9 cellular contexts compared by ENCODE assay signal in genomic region chr9:127838375-127839078, GRCh38. TPM values are rescaled to one million over a fixed set of nuclear protein-coding genes. Genes with fewer than 3 reads are reported as not detected.
DNase-seq lines count a peak whose midpoint lies in the region; ATAC-seq, FAIRE-seq and TF ChIP-seq lines count a peak whose summit lies in the region.
"Had no signal": no experiment of that assay in that cellular context is flagged by ENCODE, and none has a peak within 500 bp of the region (broad histone marks: within the 10 kb centered on the region; RNA-seq: fewer than 3 reads in every experiment).

No MANE protein-coding gene starts in this region.

- H3K27ac Mint-ChIP-seq in astrocyte (ENCODE audit: unreplicated experiment), result peak overlapping the region; percentile 26

- no peaks in the 10 kb centered on the region for H3K36me3 Mint-ChIP-seq in astrocyte (ENCODE audit: low read depth, unreplicated experiment)
- H3K36me3 Mint-ChIP-seq: natural killer cell had no signal

- H2AFZ ChIP-seq in astrocyte (ENCODE audit: low read depth, low read length), result peak overlapping the region; percentile 43

- TF ChIP-seq CTCF in astrocyte (IDR thresholded peaks at IDR 0.05; ENCODE audit: insufficient read depth, low read depth, low read length) (no peak), gastrocnemius medialis (IDR thresholded peaks at IDR 0.05 in 4 of 5, conservative IDR thresholded peaks at IDR 0.05 in 1 of 5) (no peak)

- no peak overlapping the region for H3K4me3 Mint-ChIP-seq in astrocyte (ENCODE audit: unreplicated experiment)
- H3K4me3 Mint-ChIP-seq: natural killer cell had no signal

- TF ChIP-seq POLR2A in gastrocnemius medialis (IDR thresholded peaks at IDR 0.05), result peak in 1 of 2 donors; percentile 23

- H3K27me3 Mint-ChIP-seq in astrocyte (ENCODE audit: low read depth, unreplicated experiment), result no peaks in the 10 kb centered on the region

- H3K9me3 ChIP-seq in astrocyte (ENCODE audit: insufficient read depth, low read depth, low read length) (no peaks in the 10 kb centered on the region), right cardiac atrium (ENCODE audit: control insufficient read depth, low read length) (no peaks in the 10 kb centered on the region), gastrocnemius medialis (no peaks in the 10 kb centered on the region)

- peak overlapping the region; percentile 72 for H3K9ac ChIP-seq in astrocyte (ENCODE audit: low read length)

- WGBS in right cardiac atrium, result 22% methylated on average over 18 of the region's 18 CpGs

- peaks cover 26% of the 10 kb centered on the region for H3K79me2 ChIP-seq in astrocyte (ENCODE audit: insufficient read depth, low read length)

- H3K4me3 ChIP-seq in astrocyte (ENCODE audit: insufficient read depth, low read depth, low read length) (no peak overlapping the region), right cardiac atrium (ENCODE audit: low read length) (no peak overlapping the region), gastrocnemius medialis (no peak overlapping the region)

- intact Hi-C loops in right cardiac atrium (cut with DNase I) (no loop called here), gastrocnemius medialis (cut with DNase I; ENCODE audit: low total_unique reads) (no loop called here)

- no peaks in the 10 kb centered on the region for H3K36me3 ChIP-seq in astrocyte (ENCODE audit: insufficient read depth, low read length)
- H3K36me3 ChIP-seq in gastrocnemius medialis, result no peaks in the 10 kb centered on the region

- in situ Hi-C loops in gastrocnemius medialis (cut with MboI; ENCODE audit: low sequenced_read_pairs in 4 of 4), result no loop called here

- H3K9me3 Mint-ChIP-seq in astrocyte (ENCODE audit: unreplicated experiment), result no peaks in the 10 kb centered on the region
- H3K9me3 Mint-ChIP-seq: natural killer cell had no signal

- H3K27me3 ChIP-seq in astrocyte (ENCODE audit: insufficient read depth, low read length) (no peaks in the 10 kb centered on the region), right cardiac atrium (ENCODE audit: control insufficient read depth, insufficient read depth) (no peaks in the 10 kb centered on the region), gastrocnemius medialis (no peaks in the 10 kb centered on the region)

- DNase-seq in ELR (ENCODE audit: low read depth), result peak; percentile 99
- DNase-seq in astrocyte (ENCODE audit: low read depth), result peak; percentile 90
- peak; percentile 92 to 95 (median 93) for DNase-seq in right cardiac atrium
- DNase-seq in gastrocnemius medialis, result peak; percentile 43 to 56
- DNase-seq in NAMALWA (ENCODE audit: low spot score), result no peak
- DNase-seq in NK-92 (lab: John Stamatoyannopoulos, UW; ENCODE audit: unreplicated experiment), result no peak
- DNase-seq in SHP77 (lab: John Stamatoyannopoulos, UW), result no peak
- DNase-seq: natural killer cell had no signal

- peak overlapping the region; percentile 77 for H3K4me2 ChIP-seq in astrocyte (ENCODE audit: low read length)

- H3K4me1 ChIP-seq in astrocyte (ENCODE audit: insufficient read depth, low read length) (peaks cover 42% of the 10 kb centered on the region), right cardiac atrium (ENCODE audit: control insufficient read depth, insufficient read depth, low read length) (peaks cover 40% of the 10 kb centered on the region), gastrocnemius medialis (peaks cover 37 to 43% of the 10 kb centered on the region in 2 donors)

- peak; percentile 58 for FAIRE-seq in astrocyte (lab: Jason Lieb, UNC)

- peak; percentile 86 to 91 for ATAC-seq in right cardiac atrium
- peak; percentile 56 to 64 for ATAC-seq in gastrocnemius medialis
- no peak for ATAC-seq in HG03378 (IDR thresholded peaks at IDR 0.05; ENCODE audit: unreplicated experiment)

- no peaks in the 10 kb centered on the region for H4K20me1 ChIP-seq in astrocyte (ENCODE audit: insufficient read depth, low read length)

- peak overlapping the region; percentile 72 for H3K27ac ChIP-seq in astrocyte (ENCODE audit: low read depth, low read length)
- peak overlapping the region; percentile 92 for H3K27ac ChIP-seq in right cardiac atrium (ENCODE audit: low read length)
- H3K27ac ChIP-seq in gastrocnemius medialis, result peak overlapping the region; percentile 63 to 70 (median 68)

- H3K4me1 Mint-ChIP-seq in astrocyte (ENCODE audit: low read depth, unreplicated experiment), result peaks cover 22% of the 10 kb centered on the region
- H3K4me1 Mint-ChIP-seq: natural killer cell had no signal

RNA-seq across cellular contexts. Expression of gene ENG, which starts 15.9 kb away (rescaled TPM):
- total RNA-seq in astrocyte (1.2 and 1.5 TPM in 2 replicates), right cardiac atrium (100 to 1,000 TPM; 275 to 462 (median 364) TPM), gastrocnemius medialis (10 to 100 TPM; 27.4 to 49.8 (median 32.6) TPM)
- polyA plus RNA-seq in right cardiac atrium, result 362 TPM

RNA-seq across cellular contexts. Expression of gene FPGS, which starts 35.8 kb away (rescaled TPM):
- 44.6 and 49.4 TPM in 2 replicates for total RNA-seq in astrocyte
- 10 to 100 TPM; 34.1 to 53.1 (median 45.6) TPM for total RNA-seq in right cardiac atrium
- polyA plus RNA-seq in right cardiac atrium, result 30.1 TPM
- 10 to 100 TPM; 36.4 to 87.6 (median 47.7) TPM for total RNA-seq in gastrocnemius medialis

RNA-seq across cellular contexts. Expression of gene AK1, which starts 38.9 kb away (rescaled TPM):
- total RNA-seq in astrocyte (78.0 and 79.5 TPM in 2 replicates), right cardiac atrium (100 to 1,000 TPM; 630 to 722 (median 659) TPM), gastrocnemius medialis (100 to 1,000 TPM; 240 to 489 (median 359) TPM)
- polyA plus RNA-seq in right cardiac atrium, result 811 TPM

RNA-seq across cellular contexts. Expression of gene CDK9, which starts 52.7 kb away (rescaled TPM):
- total RNA-seq in astrocyte (70.5 and 71.7 TPM in 2 replicates), right cardiac atrium (10 to 100 TPM; 49.0 to 62.5 (median 58.6) TPM), gastrocnemius medialis (10 to 100 TPM; 50.3 to 71.2 (median 51.2) TPM)
- polyA plus RNA-seq in right cardiac atrium, result 37.3 TPM

Comparison
In these comparisons a context has a peak if more than half of its experiments do, and no peak if none do; other contexts are left out.
1. DNase-seq: peak in ELR (single experiment), astrocyte (single experiment), right cardiac atrium (3 of 3) and gastrocnemius medialis (2 of 2); none in NAMALWA (single experiment), NK-92 (single experiment) and SHP77 (0 of 2).
2. RNA of gene ENG, which starts 15.9 kb away (total RNA-seq): 275 to 462 TPM in right cardiac atrium and 27.4 to 49.8 TPM in gastrocnemius medialis; 1.2 to 1.5 TPM in astrocyte; every median in the first group is over 10 times any median in the second.
3. Peak in every context shown above with its lines, with median percentiles within 50 percentile points of each other: H3K27ac ChIP-seq.